ENCODE assay signal across 11 cellular contexts in genomic region chr2:86675611-86676015, GRCh38. TPM values are rescaled to one million over a fixed set of nuclear protein-coding genes. Genes with fewer than 3 reads are reported as not detected.
DNase-seq lines count a peak whose midpoint lies in the region; ATAC-seq and TF ChIP-seq lines count a peak whose summit lies in the region.
"Had no signal": no experiment of that assay in that cellular context is flagged by ENCODE, and none has a peak within 500 bp of the region (broad histone marks: within the 10 kb centered on the region; RNA-seq: fewer than 3 reads in every experiment).

No MANE protein-coding gene starts in this region.

- no peaks in the 10 kb centered on the region for H3K36me3 ChIP-seq in left ventricle myocardium inferior
- H3K36me3 ChIP-seq in right atrium auricular region, result no peaks in the 10 kb centered on the region
- H3K36me3 ChIP-seq in PC-3 (ENCODE audit: low read depth, low read length), result no peaks in the 10 kb centered on the region
- no peaks in the 10 kb centered on the region for H3K36me3 ChIP-seq in upper lobe of right lung
- H3K36me3 ChIP-seq: cardiac muscle cell had no signal

- CTCF ChIA-PET in PC-3 (lab: Charles Lee), result interaction anchor here (0.5 kb wide), 1 partner anchor 70 kb away, joined by 3 read pairs; no protein-coding TSS in a partner anchor

- no peak overlapping the region for H3K9ac ChIP-seq in PC-3 (ENCODE audit: low read length)

- BruUV-seq in PC-3 (replicated peaks; lab: Mats Ljungman, UMichigan), result no TSS peak

- no peaks in the 10 kb centered on the region for H3K27me3 ChIP-seq in left ventricle myocardium inferior (ENCODE audit: low read depth)
- H3K27me3 ChIP-seq in right atrium auricular region, result no peaks in the 10 kb centered on the region
- H3K27me3 ChIP-seq in PC-3 (ENCODE audit: low read length), result no peaks in the 10 kb centered on the region
- H3K27me3 ChIP-seq in foreskin keratinocyte, result no peaks in the 10 kb centered on the region
- no peaks in the 10 kb centered on the region for H3K27me3 ChIP-seq in upper lobe of right lung
- H3K27me3 ChIP-seq: cardiac muscle cell had no signal

- H4K20me1 ChIP-seq in PC-3 (ENCODE audit: low read length), result no peaks in the 10 kb centered on the region

- H3K9me2 ChIP-seq in PC-3 (replicated peaks; ENCODE audit: low read length), result no peaks in the 10 kb centered on the region

- 0 out of 2 replicates have a peak, but pooled peaks have one; percentile 29 for ATAC-seq in PC-3
- peak; percentile 53 for ATAC-seq in foreskin keratinocyte
- peak; percentile 47 for ATAC-seq in upper lobe of right lung
- ATAC-seq in GM21619 (IDR thresholded peaks at IDR 0.05; ENCODE audit: unreplicated experiment), result no peak

- H3K27ac ChIP-seq in left ventricle myocardium inferior (replicated peaks), result peak overlapping the region; percentile 71
- H3K27ac ChIP-seq in right atrium auricular region, result peak overlapping the region in 1 of 2 donors; percentile 61
- no peak overlapping the region for H3K27ac ChIP-seq in PC-3 (ENCODE audit: low read length)
- no peak overlapping the region for H3K27ac ChIP-seq in foreskin keratinocyte
- no peak overlapping the region for H3K27ac ChIP-seq in upper lobe of right lung
- H3K27ac ChIP-seq: cardiac muscle cell had no signal

- no peak for DNase-seq in left ventricle myocardium inferior
- no peak for DNase-seq in right atrium auricular region (ENCODE audit: low spot score)
- peak; percentile 60 for DNase-seq in PC-3
- peak in 1 of 2 donors; percentile 39 for DNase-seq in foreskin keratinocyte
- no peak for DNase-seq in upper lobe of right lung
- no peak for DNase-seq in stimulated activated CD4-positive, alpha-beta T cell treated with anti-CD3 and anti-CD28 coated beads, Interleukin-15, amount 100 ng/mL, for 24 hours
- DNase-seq in middle frontal gyrus (ENCODE audit: extremely low spot score, low spot score), result no peak
- DNase-seq: NCI-H1436; stimulated activated CD4-positive, alpha-beta T cell treated with anti-CD3 and anti-CD28 coated beads, Interleukin-2, amount 100 ng/mL, for 48 hours had no signal

- no peaks in the 10 kb centered on the region for H3F3A ChIP-seq in PC-3 (ENCODE audit: low read length, unreplicated experiment)

- H3K4me1 ChIP-seq in left ventricle myocardium inferior, result peaks cover 38% of the 10 kb centered on the region
- H3K4me1 ChIP-seq in right atrium auricular region, result peaks cover 0 to 22% of the 10 kb centered on the region in 2 donors
- no peaks in the 10 kb centered on the region for H3K4me1 ChIP-seq in PC-3 (ENCODE audit: insufficient read depth, low read length)
- peaks cover 7% of the 10 kb centered on the region for H3K4me1 ChIP-seq in foreskin keratinocyte
- H3K4me1 ChIP-seq in upper lobe of right lung, result peaks cover 9% of the 10 kb centered on the region

- intact Hi-C loops in left ventricle myocardium inferior (cut with micrococcal nuclease), result no loop called here
- intact Hi-C loops in PC-3 (cut with micrococcal nuclease), result no loop called here
- intact Hi-C loops in upper lobe of right lung (cut with DNase I), result no loop called here

- H3K4me3 ChIP-seq in left ventricle myocardium inferior (no peak overlapping the region), right atrium auricular region (no peak overlapping the region), PC-3 (ENCODE audit: low read length) (no peak overlapping the region), upper lobe of right lung (no peak overlapping the region)
- H3K4me3 ChIP-seq: cardiac muscle cell had no signal

- TF ChIP-seq CTCF in left ventricle myocardium inferior (IDR thresholded peaks at IDR 0.05; ENCODE audit: borderline replicate concordance), result no peak
- TF ChIP-seq CTCF in right atrium auricular region (IDR thresholded peaks at IDR 0.05), result no peak
- TF ChIP-seq CTCF in PC-3 (conservative IDR thresholded peaks at IDR 0.05; ENCODE audit: low read depth, low read length), result peak; percentile 66
- peak; percentile 59 for TF ChIP-seq CTCF in foreskin keratinocyte (conservative IDR thresholded peaks at IDR 0.05)
- TF ChIP-seq CTCF in upper lobe of right lung (IDR thresholded peaks at IDR 0.05), result peak; percentile 18

- no peaks in the 10 kb centered on the region for H3K79me2 ChIP-seq in PC-3 (ENCODE audit: low read length)

- POLR2A ChIA-PET in PC-3 (lab: Charles Lee; ENCODE audit: unreplicated experiment), result interaction anchor here (0.6 kb wide), 2 partner anchors 47 to 83 kb away, joined by 3 read pairs; no protein-coding TSS in a partner anchor

- H3K4me2 ChIP-seq in PC-3 (ENCODE audit: low read length), result no peak overlapping the region

- H3K9me3 ChIP-seq in left ventricle myocardium inferior (replicated peaks) (no peaks in the 10 kb centered on the region), right atrium auricular region (no peaks in the 10 kb centered on the region), PC-3 (ENCODE audit: low read length) (no peaks in the 10 kb centered on the region), upper lobe of right lung (no peaks in the 10 kb centered on the region)

- no peak overlapping the region for H2AFZ ChIP-seq in PC-3 (ENCODE audit: low read length)

RNA-seq across cellular contexts. Expression of gene RMND5A, which starts 44.5 kb away (rescaled TPM):
- total RNA-seq in left ventricle myocardium inferior (93.7 TPM), right atrium auricular region (10 to 100 TPM; 71.0 to 76.6 TPM), PC-3 (2014; rRNA removed) (23.4 and 34.1 TPM in 2 replicates), foreskin keratinocyte (22.1 and 23.6 TPM in 2 replicates), upper lobe of right lung (28.5 TPM)
- polyA plus RNA-seq in foreskin keratinocyte, result 6.5 and 8.4 TPM in 2 replicates

RNA-seq across cellular contexts. Expression of gene RNF103, which starts 51.9 kb away (rescaled TPM):
- 40.1 TPM for total RNA-seq in left ventricle myocardium inferior
- total RNA-seq in right atrium auricular region, result 10 to 100 TPM; 45.3 to 61.6 TPM
- 10.4 and 12.3 TPM in 2 replicates for total RNA-seq in PC-3 (2014; rRNA removed)
- 11.8 and 13.4 TPM in 2 replicates for total RNA-seq in foreskin keratinocyte
- polyA plus RNA-seq in foreskin keratinocyte, result 6.5 and 6.6 TPM in 2 replicates
- 21.0 TPM for total RNA-seq in upper lobe of right lung

Comparison
In these comparisons a context has a peak if more than half of its experiments do, and no peak if none do; other contexts are left out.
1. CTCF ChIP-seq: peak in PC-3 (single experiment), foreskin keratinocyte (single experiment) and upper lobe of right lung (single experiment); none in left ventricle myocardium inferior (single experiment) and right atrium auricular region (0 of 2).